ENCODE assay signal across 27 cellular contexts in genomic region chr7:15197359-15197977, GRCh38.
"Had no signal": no experiment of that assay in that cellular context is flagged by ENCODE, and none has a peak within 500 bp of the region (broad histone marks: within the 10 kb centered on the region; RNA-seq: fewer than 3 reads in every experiment).

No MANE protein-coding gene starts in this region.

- H3K4me1 Mint-ChIP-seq: activated CD4-positive, alpha-beta T cell treated with anti-CD3 and anti-CD28 coated beads, Interleukin-2, amount 10 ng/mL, durations not matched to agents 24 days and 14 days; naive B cell; nephron progenitor cell; stimulated activated effector memory CD8-positive, alpha-beta T cell treated with anti-CD3 and anti-CD28 coated beads, Interleukin-12 subunit alpha, Interleukin-12 subunit beta, amount 100 ng/mL, for 72 hours; T-helper 17 cell had no signal

- DNase-seq: activated CD4-positive, alpha-beta memory T cell treated with anti-CD3 and anti-CD28 coated beads for 36 hours; activated CD4-positive, alpha-beta T cell treated with anti-CD3 and anti-CD28 coated beads, Interleukin-2, amount 10 ng/mL, durations not matched to agents 24 days and 14 days; activated CD4-positive, CD25-positive, alpha-beta regulatory T cell treated with anti-CD3 and anti-CD28 coated beads, Interleukin-2, amount 50 U/mL, for 72 hours; activated CD8-positive, alpha-beta memory T cell treated with anti-CD3 and anti-CD28 coated beads, Interleukin-2, amount 50 U/mL, for 48 hours; activated gamma-delta T cell; activated naive CD4-positive, alpha-beta T cell treated with anti-CD3 and anti-CD28 coated beads, Interleukin-2, amount 50 U/mL, for 16 hours; activated T-cell treated with anti-CD3 and anti-CD28 coated beads, Interleukin-2, amount 50 U/mL, for 24 hours; amniotic stem cell; caudate nucleus; foreskin melanocyte; islet precursor cell; left ventricle myocardium superior; naive B cell; nephron progenitor cell; ovary; sigmoid colon; small intestine; stimulated activated CD4-positive, alpha-beta T cell treated with anti-CD3 and anti-CD28 coated beads, Interleukin-4, amount 100 ng/mL, for 24 hours; T-helper 17 cell; uterus had no signal

- H3K27ac Mint-ChIP-seq: activated CD4-positive, alpha-beta memory T cell treated with anti-CD3 and anti-CD28 coated beads for 36 hours; activated CD4-positive, alpha-beta T cell treated with anti-CD3 and anti-CD28 coated beads, Interleukin-2, amount 10 ng/mL, durations not matched to agents 24 days and 14 days; activated T-cell treated with anti-CD3 and anti-CD28 coated beads, Interleukin-2, amount 50 U/mL, for 24 hours; naive B cell; nephron progenitor cell; progenitor cell of endocrine pancreas; stimulated activated effector memory CD8-positive, alpha-beta T cell treated with anti-CD3 and anti-CD28 coated beads, Interleukin-12 subunit alpha, Interleukin-12 subunit beta, amount 100 ng/mL, for 72 hours; stimulated activated naive CD8-positive, alpha-beta T cell treated with anti-CD3 and anti-CD28 coated beads, Interleukin-15, Interleukin-2, amounts not matched to agents 100 ng/mL and 50 ng/mL, for 24 hours; T-helper 17 cell; type B pancreatic cell had no signal

- H3K9me3 ChIP-seq: neutrophil, ovary, sigmoid colon, thoracic aorta, uterus had no signal

- H3K36me3 Mint-ChIP-seq: activated CD4-positive, alpha-beta memory T cell treated with anti-CD3 and anti-CD28 coated beads for 36 hours; naive B cell; stimulated activated effector memory CD8-positive, alpha-beta T cell treated with anti-CD3 and anti-CD28 coated beads, Interleukin-12 subunit alpha, Interleukin-12 subunit beta, amount 100 ng/mL, for 72 hours; type B pancreatic cell had no signal

- H3K27me3 Mint-ChIP-seq: activated CD4-positive, alpha-beta memory T cell treated with anti-CD3 and anti-CD28 coated beads for 36 hours; activated CD4-positive, alpha-beta T cell treated with anti-CD3 and anti-CD28 coated beads, Interleukin-2, amount 10 ng/mL, durations not matched to agents 24 days and 14 days; activated T-cell treated with anti-CD3 and anti-CD28 coated beads, Interleukin-2, amount 50 U/mL, for 24 hours; naive B cell; progenitor cell of endocrine pancreas; stimulated activated naive CD8-positive, alpha-beta T cell treated with anti-CD3 and anti-CD28 coated beads, Interleukin-15, Interleukin-2, amounts not matched to agents 100 ng/mL and 50 ng/mL, for 24 hours; T-helper 17 cell; type B pancreatic cell had no signal

- ATAC-seq: left ventricle myocardium superior; stimulated activated effector memory CD8-positive, alpha-beta T cell treated with anti-CD3 and anti-CD28 coated beads, Interleukin-12 subunit alpha, Interleukin-12 subunit beta, amount 100 ng/mL, for 72 hours; T-helper 17 cell had no signal

- H3K4me3 Mint-ChIP-seq: activated CD4-positive, alpha-beta memory T cell treated with anti-CD3 and anti-CD28 coated beads for 36 hours; activated CD4-positive, alpha-beta T cell treated with anti-CD3 and anti-CD28 coated beads, Interleukin-2, amount 10 ng/mL, durations not matched to agents 24 days and 14 days; activated T-cell treated with anti-CD3 and anti-CD28 coated beads, Interleukin-2, amount 50 U/mL, for 24 hours; naive B cell; nephron progenitor cell; stimulated activated effector memory CD8-positive, alpha-beta T cell treated with anti-CD3 and anti-CD28 coated beads, Interleukin-12 subunit alpha, Interleukin-12 subunit beta, amount 100 ng/mL, for 72 hours; stimulated activated naive CD8-positive, alpha-beta T cell treated with anti-CD3 and anti-CD28 coated beads, Interleukin-15, Interleukin-2, amounts not matched to agents 100 ng/mL and 50 ng/mL, for 24 hours; T-helper 17 cell; type B pancreatic cell had no signal

- H3K36me3 ChIP-seq: neutrophil, ovary, sigmoid colon, thoracic aorta, uterus had no signal

- FAIRE-seq: endothelial cell of umbilical vein, small intestine had no signal

- H3K27me3 ChIP-seq: neutrophil, ovary, sigmoid colon, uterus had no signal

- H3K9me3 Mint-ChIP-seq: activated CD4-positive, alpha-beta memory T cell treated with anti-CD3 and anti-CD28 coated beads for 36 hours; activated CD4-positive, alpha-beta T cell treated with anti-CD3 and anti-CD28 coated beads, Interleukin-2, amount 10 ng/mL, durations not matched to agents 24 days and 14 days; activated T-cell treated with anti-CD3 and anti-CD28 coated beads, Interleukin-2, amount 50 U/mL, for 24 hours; nephron progenitor cell; type B pancreatic cell had no signal

- H3K4me3 ChIP-seq: ovary, sigmoid colon, thoracic aorta, uterus had no signal

- H3K4me1 ChIP-seq: uterus had no signal

- H3K27ac ChIP-seq: neutrophil, ovary, sigmoid colon, thoracic aorta, uterus had no signal
